In genomic region chr5:52702877-52703276, GRCh38 we compare ENCODE assay signal across 22 cellular contexts.
DNase-seq lines count a peak whose midpoint lies in the region; ATAC-seq, FAIRE-seq and TF ChIP-seq lines count a peak whose summit lies in the region.
"Had no signal": no experiment of that assay in that cellular context is flagged by ENCODE, and none has a peak within 500 bp of the region (broad histone marks: within the 10 kb centered on the region; RNA-seq: fewer than 3 reads in every experiment).

No MANE protein-coding gene starts in this region.

- no peak overlapping the region for H3K9ac ChIP-seq in H1 (replicated peaks in 1 of 4; ENCODE audit: extremely low read depth in 1 of 4, low read depth in 3 of 4, low read length in 3 of 4)

- no peak overlapping the region for H2BK15ac ChIP-seq in H1 (ENCODE audit: low read length)

- H3K36me3 Mint-ChIP-seq in activated CD8-positive, alpha-beta T cell treated with anti-CD3 and anti-CD28 coated beads, Interleukin-2, amount 10 ng/mL, durations not matched to agents 7 days and 5 days (ENCODE audit: low read depth), result peaks cover 9% of the 10 kb centered on the region
- no peaks in the 10 kb centered on the region for H3K36me3 Mint-ChIP-seq in activated CD8-positive, alpha-beta T cell treated with anti-CD3 and anti-CD28 coated beads for 36 hours (ENCODE audit: low read depth)
- H3K36me3 Mint-ChIP-seq: CD14-positive monocyte, T-cell had no signal

- H3K4me2 ChIP-seq in H1 (ENCODE audit: insufficient read depth in 1 of 2, low read depth in 2 of 2, low read length in 2 of 2), result no peak overlapping the region
- H3K4me2 ChIP-seq: hepatocyte had no signal

- no peaks in the 10 kb centered on the region for H3K79me2 ChIP-seq in H1 (ENCODE audit: control insufficient read depth in 1 of 2, insufficient read depth in 2 of 2, low read length in 2 of 2)
- H3K79me2 ChIP-seq: hepatocyte had no signal

- H3K27ac ChIP-seq in HL-60 (replicated peaks) (peak overlapping the region; percentile 6; the same call in 1 of the 2 replicates), H1 (ENCODE audit: low read depth, low read length) (no peak overlapping the region), gastrocnemius medialis (peak overlapping the region in 3 of 4 donors; percentile 15 to 37 (median 30))
- H3K27ac ChIP-seq: hepatocyte, psoas muscle had no signal

- H3K23me2 ChIP-seq in H1 (ENCODE audit: low read depth, low read length), result no peaks in the 10 kb centered on the region

- H3K9me3 ChIP-seq in H1 (ENCODE audit: insufficient read depth in 2 of 2, low read depth in 1 of 2, low read length in 1 of 2) (no peaks in the 10 kb centered on the region), gastrocnemius medialis (no peaks in the 10 kb centered on the region)
- H3K9me3 ChIP-seq: psoas muscle had no signal

- no peak for ATAC-seq in activated CD8-positive, alpha-beta T cell treated with anti-CD3 and anti-CD28 coated beads, Interleukin-2, amount 10 ng/mL, durations not matched to agents 7 days and 5 days
- ATAC-seq in activated CD8-positive, alpha-beta T cell treated with anti-CD3 and anti-CD28 coated beads for 36 hours, result no peak
- no peak for ATAC-seq in gastrocnemius medialis
- ATAC-seq in GM18907 (IDR thresholded peaks at IDR 0.05; ENCODE audit: unreplicated experiment), result no peak
- ATAC-seq: psoas muscle, T-cell had no signal

- WGBS in H1 (ENCODE audit: extremely low coverage in 1 of 2, insufficient coverage in 1 of 2, insufficient read length in 1 of 2, insufficient replicate concordance in 2 of 2, low coverage in 1 of 2, low lambda C conversion rate in 2 of 2, missing lambda C conversion rate in 1 of 2), 2 experiments, result 84% methylated on average over 2 of the region's 2 CpGs; no CpG with 5 or more reads in 1 of the 2 experiments

- H4K5ac ChIP-seq in H1 (ENCODE audit: insufficient read length, low read depth, low read length), result no peak overlapping the region

- POLR2A ChIA-PET in activated CD8-positive, alpha-beta T cell treated with anti-CD3 and anti-CD28 coated beads, Interleukin-2, amount 10 ng/mL, durations not matched to agents 7 days and 5 days (lab: Charles Lee), result no interaction called here
- POLR2A ChIA-PET in activated CD8-positive, alpha-beta T cell treated with anti-CD3 and anti-CD28 coated beads for 36 hours (lab: Charles Lee), result no interaction called here
- POLR2A ChIA-PET in H1 (lab: Charles Lee; ENCODE audit: partially characterized antibody), result no interaction called here

- no peak for DNase-seq in activated CD8-positive, alpha-beta T cell treated with anti-CD3 and anti-CD28 coated beads, Interleukin-2, amount 10 ng/mL, durations not matched to agents 7 days and 5 days
- DNase-seq in activated CD8-positive, alpha-beta T cell treated with anti-CD3 and anti-CD28 coated beads for 36 hours, result no peak
- DNase-seq in HL-60 (ENCODE audit: low read depth in 1 of 2, low spot score in 1 of 2) (peak in 1 of 2 experiments; percentile 11), H1 (ENCODE audit: low read depth in 1 of 2, low spot score in 2 of 2) (no peak), gastrocnemius medialis (no peak), SIG-M5 (lab: John Stamatoyannopoulos, UW) (no peak), middle frontal gyrus (ENCODE audit: extremely low spot score, low spot score) (no peak)
- DNase-seq: activated CD4-positive, alpha-beta T cell treated with anti-CD3 and anti-CD28 coated beads, Interleukin-2, amount 50 U/mL, for 1 hour; activated naive CD4-positive, alpha-beta T cell treated with anti-CD3 and anti-CD28 coated beads for 36 hours; GF-D8; HCEC 1CT; IMR-90; islet precursor cell; mesendoderm; NCI-H510A treated with DMSO at 0.1 percent for 48 hours; nephron progenitor cell; psoas muscle; T-cell had no signal

- H3K4me3 Mint-ChIP-seq in activated CD8-positive, alpha-beta T cell treated with anti-CD3 and anti-CD28 coated beads, Interleukin-2, amount 10 ng/mL, durations not matched to agents 7 days and 5 days, result no peak overlapping the region
- H3K4me3 Mint-ChIP-seq in activated CD8-positive, alpha-beta T cell treated with anti-CD3 and anti-CD28 coated beads for 36 hours, result no peak overlapping the region
- H3K4me3 Mint-ChIP-seq: activated naive CD4-positive, alpha-beta T cell treated with anti-CD3 and anti-CD28 coated beads for 36 hours; nephron progenitor cell; T-cell had no signal

- H3K4me1 Mint-ChIP-seq in activated CD8-positive, alpha-beta T cell treated with anti-CD3 and anti-CD28 coated beads, Interleukin-2, amount 10 ng/mL, durations not matched to agents 7 days and 5 days (ENCODE audit: low read depth), result peaks cover 47% of the 10 kb centered on the region
- H3K4me1 Mint-ChIP-seq in activated CD8-positive, alpha-beta T cell treated with anti-CD3 and anti-CD28 coated beads for 36 hours (ENCODE audit: low read depth), result peaks cover 13% of the 10 kb centered on the region

- H3K4me3 ChIP-seq in HL-60 (replicated peaks; ENCODE audit: insufficient read depth, low read length) (no peak overlapping the region), H1 (ENCODE audit: extremely low read depth in 1 of 4, insufficient read depth in 2 of 4, low read depth in 3 of 4, low read length in 4 of 4) (no peak overlapping the region), gastrocnemius medialis (no peak overlapping the region)
- H3K4me3 ChIP-seq: hepatocyte, psoas muscle had no signal

- no peaks in the 10 kb centered on the region for H3K9me3 Mint-ChIP-seq in activated CD8-positive, alpha-beta T cell treated with anti-CD3 and anti-CD28 coated beads, Interleukin-2, amount 10 ng/mL, durations not matched to agents 7 days and 5 days (ENCODE audit: insufficient read depth)
- H3K9me3 Mint-ChIP-seq in activated CD8-positive, alpha-beta T cell treated with anti-CD3 and anti-CD28 coated beads for 36 hours, result no peaks in the 10 kb centered on the region
- H3K9me3 Mint-ChIP-seq: activated naive CD4-positive, alpha-beta T cell treated with anti-CD3 and anti-CD28 coated beads for 36 hours; CD14-positive monocyte; nephron progenitor cell; T-cell had no signal

- no peak overlapping the region for H4K91ac ChIP-seq in H1 (replicated peaks; ENCODE audit: insufficient read length, low read length)

- no peaks in the 10 kb centered on the region for H3K4me1 ChIP-seq in H1 (replicated peaks in 1 of 4; ENCODE audit: control insufficient read depth in 3 of 4, insufficient read depth in 4 of 4, low read length in 3 of 4)
- peaks cover 0 to 3% of the 10 kb centered on the region in 2 donors for H3K4me1 ChIP-seq in gastrocnemius medialis
- H3K4me1 ChIP-seq: psoas muscle had no signal

- no peak for FAIRE-seq in H1 (lab: Jason Lieb, UNC)
- FAIRE-seq: A204.1 had no signal

- H4K20me1 ChIP-seq in H1 (replicated peaks in 1 of 2; ENCODE audit: control insufficient read depth in 1 of 2, insufficient read depth in 2 of 2, low read length in 2 of 2), result no peaks in the 10 kb centered on the region

- no peak overlapping the region for H4K8ac ChIP-seq in H1 (ENCODE audit: extremely low read depth, insufficient read depth, low read length)

- H2AK5ac ChIP-seq in H1 (ENCODE audit: low read depth, low read length), result no peak overlapping the region

- no peak overlapping the region for H2BK20ac ChIP-seq in H1 (ENCODE audit: low read length)

- intact Hi-C loops in activated CD8-positive, alpha-beta T cell treated with anti-CD3 and anti-CD28 coated beads for 36 hours (cut with micrococcal nuclease), result loop anchor here (10.0 kb wide), 1 partner anchor 82 kb away; the partner anchor contains the start of genes ITGA1 and PELO
- intact Hi-C loops in gastrocnemius medialis (cut with DNase I; ENCODE audit: low total_unique reads), result no loop called here

- H2BK120ac ChIP-seq in H1 (replicated peaks; ENCODE audit: low read depth, low read length), result no peak overlapping the region

- H3K79me1 ChIP-seq in H1 (ENCODE audit: low read depth, low read length), result no peaks in the 10 kb centered on the region

- H3K4ac ChIP-seq in H1 (replicated peaks; ENCODE audit: insufficient read length, low read depth, low read length), result no peak overlapping the region

- no peak overlapping the region for H3K14ac ChIP-seq in H1 (ENCODE audit: insufficient read length)

- H3K27me3 ChIP-seq in HL-60 (ENCODE audit: insufficient read depth, poor library complexity, severe bottlenecking), result no peaks in the 10 kb centered on the region
- no peaks in the 10 kb centered on the region for H3K27me3 ChIP-seq in H1 (replicated peaks in 1 of 4; ENCODE audit: control insufficient read depth in 3 of 4, extremely low read depth in 1 of 4, insufficient read depth in 3 of 4, low read length in 3 of 4)
- H3K27me3 ChIP-seq in gastrocnemius medialis, result no peaks in the 10 kb centered on the region
- H3K27me3 ChIP-seq: hepatocyte had no signal

- CTCF ChIA-PET in activated CD8-positive, alpha-beta T cell treated with anti-CD3 and anti-CD28 coated beads, Interleukin-2, amount 10 ng/mL, durations not matched to agents 7 days and 5 days (lab: Charles Lee), result interaction anchor here (5.1 kb wide), 1 partner anchor 9 kb away, joined by 20 read pairs; no protein-coding TSS in a partner anchor
- CTCF ChIA-PET in activated CD8-positive, alpha-beta T cell treated with anti-CD3 and anti-CD28 coated beads for 36 hours (lab: Charles Lee), result interaction anchor here (1.2 kb wide), 1 partner anchor 9 kb away, joined by 5 read pairs; no protein-coding TSS in a partner anchor
- CTCF ChIA-PET in H1 (lab: Charles Lee; ENCODE audit: partially characterized antibody), result interaction anchor here (1.2 kb wide), 1 partner anchor 10 kb away, joined by 5 read pairs; no protein-coding TSS in a partner anchor

- H2AFZ ChIP-seq in H1 (ENCODE audit: low read length), result 0 out of 2 replicates have a peak overlapping the region, but pooled peaks have one; percentile 17
- H2AFZ ChIP-seq: hepatocyte had no signal

- no peak overlapping the region for H3K18ac ChIP-seq in H1 (ENCODE audit: extremely low read depth, low read length)

- no peak overlapping the region for H2BK12ac ChIP-seq in H1 (ENCODE audit: low read depth, low read length)

- H3K56ac ChIP-seq in H1 (replicated peaks; ENCODE audit: insufficient read length, low read depth, low read length), result no peak overlapping the region

- H2BK5ac ChIP-seq in H1 (ENCODE audit: low read depth, low read length), result no peak overlapping the region

- TF ChIP-seq RAD21 in H1 (IDR thresholded peaks at IDR 0.05 in 1 of 2, conservative IDR thresholded peaks at IDR 0.05 in 1 of 2; ENCODE audit: low read depth in 2 of 2, low read length in 2 of 2), result no peak

- TF ChIP-seq CTCF in activated CD8-positive, alpha-beta T cell treated with anti-CD3 and anti-CD28 coated beads for 36 hours (IDR thresholded peaks at IDR 0.05), result no peak
- TF ChIP-seq CTCF in HL-60 (IDR thresholded peaks at IDR 0.05; ENCODE audit: insufficient read depth, low read length), result no peak
- no peak for TF ChIP-seq CTCF in H1 (IDR thresholded peaks at IDR 0.05; ENCODE audit: control extremely low read depth in 1 of 3, insufficient read depth in 1 of 3, low read depth in 1 of 3, low read length in 3 of 3)
- no peak for TF ChIP-seq CTCF in gastrocnemius medialis (IDR thresholded peaks at IDR 0.05 in 4 of 5, conservative IDR thresholded peaks at IDR 0.05 in 1 of 5)

- TF ChIP-seq POLR2A in H1 (IDR thresholded peaks at IDR 0.05; ENCODE audit: control extremely low read depth in 1 of 2, low read depth in 2 of 2, low read length in 2 of 2) (no peak), gastrocnemius medialis (IDR thresholded peaks at IDR 0.05) (no peak)

- H3K36me3 ChIP-seq in H1 (ENCODE audit: control insufficient read depth in 2 of 4, insufficient read depth in 4 of 4, low read length in 3 of 4) (no peaks in the 10 kb centered on the region), gastrocnemius medialis (no peaks in the 10 kb centered on the region)

- H3K27ac Mint-ChIP-seq in activated CD8-positive, alpha-beta T cell treated with anti-CD3 and anti-CD28 coated beads, Interleukin-2, amount 10 ng/mL, durations not matched to agents 7 days and 5 days, result peak overlapping the region; percentile 14
- no peak overlapping the region for H3K27ac Mint-ChIP-seq in activated CD8-positive, alpha-beta T cell treated with anti-CD3 and anti-CD28 coated beads for 36 hours
- H3K27ac Mint-ChIP-seq: activated naive CD4-positive, alpha-beta T cell treated with anti-CD3 and anti-CD28 coated beads for 36 hours; nephron progenitor cell; T-cell had no signal

- in situ Hi-C loops in gastrocnemius medialis (cut with MboI; ENCODE audit: low sequenced_read_pairs in 4 of 4), result no loop called here

- no peak for TF ChIP-seq EP300 in H1 (IDR thresholded peaks at IDR 0.05; ENCODE audit: borderline replicate concordance in 1 of 2, low read depth in 2 of 2, low read length in 2 of 2)

- H3K23ac ChIP-seq in H1 (ENCODE audit: insufficient read length), result no peak overlapping the region

- no peaks in the 10 kb centered on the region for H3K27me3 Mint-ChIP-seq in activated CD8-positive, alpha-beta T cell treated with anti-CD3 and anti-CD28 coated beads, Interleukin-2, amount 10 ng/mL, durations not matched to agents 7 days and 5 days (ENCODE audit: low read depth)
- H3K27me3 Mint-ChIP-seq in activated CD8-positive, alpha-beta T cell treated with anti-CD3 and anti-CD28 coated beads for 36 hours, result peaks cover under 1% of the 10 kb centered on the region
- H3K27me3 Mint-ChIP-seq: T-cell had no signal
